In the genomic region with DNA sequence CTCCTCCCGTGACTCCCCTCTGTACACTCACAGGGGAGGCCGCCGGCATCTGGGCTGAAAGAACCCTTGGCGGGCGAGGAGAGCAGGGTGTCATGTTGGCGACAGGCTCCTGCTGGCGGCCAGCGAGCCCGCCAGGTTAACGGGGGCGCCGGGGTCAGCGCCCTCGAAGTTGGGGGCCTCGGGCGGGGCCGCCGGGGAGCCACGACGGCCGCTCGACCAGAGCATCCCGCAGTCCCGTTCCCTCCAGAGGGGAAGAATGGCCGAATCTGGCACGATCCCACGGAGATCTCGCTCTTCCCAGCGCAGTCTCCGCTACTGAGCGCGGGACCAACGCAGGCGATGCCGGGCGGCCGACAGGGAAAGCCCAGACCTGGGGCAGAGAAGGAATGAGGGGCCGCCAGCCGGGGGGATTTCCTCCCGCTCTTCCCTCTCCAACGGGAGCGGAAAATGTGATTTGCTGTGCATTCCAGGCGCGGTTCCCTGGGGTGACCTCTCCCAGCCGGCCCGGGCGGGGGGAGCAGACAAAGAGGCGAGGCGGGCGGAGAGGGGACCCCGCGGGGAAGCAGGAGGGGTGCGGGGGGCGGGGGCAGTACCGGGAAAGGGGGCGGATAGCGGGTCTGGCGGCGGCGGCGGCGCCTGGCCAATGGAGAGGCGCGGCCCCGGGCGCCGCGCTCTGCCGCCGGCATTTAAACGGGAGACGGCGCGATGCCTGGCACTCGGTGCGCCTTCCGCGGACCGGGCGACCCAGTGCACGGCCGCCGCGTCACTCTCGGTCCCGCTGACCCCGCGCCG, we compare ENCODE assay signal across 8 cellular contexts. TPM values are rescaled to one million over a fixed set of nuclear protein-coding genes. Genes with fewer than 3 reads are reported as not detected.
DNase-seq lines count a peak whose midpoint lies in the region; ATAC-seq, FAIRE-seq and TF ChIP-seq lines count a peak whose summit lies in the region.

A gene (plus strand): TSS at position 715 of the 792 bp plus-strand sequence. CDS start 12,687 bp downstream, outside the sequence.

- DNase-seq in amygdala (lab: John Stamatoyannopoulos, UW) (peak in 33 of 56 donors; percentile 5 to 69 (median 29)), keratinocyte (ENCODE audit: low read depth, low spot score) (no peak), small intestine (no peak)
- no peak for DNase-seq in effector CD4-positive, alpha-beta T cell

- H3K4me3 ChIP-seq in HEK293 (ENCODE audit: low read depth, low read length) (peak within 1 kb of the TSS; percentile 29), keratinocyte (ENCODE audit: control insufficient read depth in 2 of 3, extremely low read depth in 1 of 3, insufficient read depth in 2 of 3, low read depth in 1 of 3, low read length in 3 of 3) (peak within 1 kb of the TSS; percentile 20 to 53 (median 30)), small intestine (ENCODE audit: low read depth in 1 of 2, low read length in 2 of 2) (peak within 1 kb of the TSS; percentile 13 to 36)

- TF ChIP-seq CTCF in HEK293 (tag by site-specific recombination; IDR thresholded peaks at IDR 0.05) (no peak), keratinocyte (optimal IDR thresholded peaks at IDR 0.05 in 1 of 3, IDR thresholded peaks at IDR 0.05 in 1 of 3, conservative IDR thresholded peaks at IDR 0.05 in 1 of 3; ENCODE audit: extremely low read depth in 1 of 3, insufficient read depth in 2 of 3, low read length in 3 of 3) (no peak)

- POLR2A ChIA-PET in HEK293 (lab: Yijun Ruan, JAX): no interaction called here

- no peak within 1 kb of the TSS; the same call in 1 of the 2 replicates for H3K27ac ChIP-seq in HEK293 (ENCODE audit: extremely low read depth, low read depth, low read length)
- H3K27ac ChIP-seq in keratinocyte (ENCODE audit: control insufficient read depth, insufficient read depth, low read length): no peak within 1 kb of the TSS
- H3K27ac ChIP-seq in small intestine (ENCODE audit: low read depth in 1 of 2, low read length in 1 of 2): peak within 1 kb of the TSS in 1 of 2 donors; percentile 79

- no peaks in the 10 kb centered on the region for H4K20me1 ChIP-seq in keratinocyte (ENCODE audit: control insufficient read depth, extremely low read depth, insufficient read depth, low read length)

- ATAC-seq in GM21390 (IDR thresholded peaks at IDR 0.05; ENCODE audit: unreplicated experiment) (no peak), GM19023 (IDR thresholded peaks at IDR 0.05; ENCODE audit: unreplicated experiment) (no peak), HG03354 (IDR thresholded peaks at IDR 0.05; ENCODE audit: poor library complexity, severe bottlenecking, unreplicated experiment) (no peak)

- H3K27me3 ChIP-seq in keratinocyte (ENCODE audit: control insufficient read depth, extremely low read depth, insufficient read depth, low read length) (peaks cover 70% of the 10 kb centered on the region), small intestine (ENCODE audit: control insufficient read depth in 2 of 2, insufficient read depth in 2 of 2, low read length in 2 of 2) (peaks cover 14 to 32% of the 10 kb centered on the region in 2 donors)

- FAIRE-seq in keratinocyte (lab: Jason Lieb, UNC): no peak
- FAIRE-seq in small intestine (lab: Jason Lieb, UNC): no peak

- H3K4me1 ChIP-seq in HEK293 (ENCODE audit: control insufficient read depth, insufficient read depth, low read length): peaks cover 2% of the 10 kb centered on the region; the same call in 1 of the 2 replicates
- peaks cover 9% of the 10 kb centered on the region for H3K4me1 ChIP-seq in keratinocyte (ENCODE audit: control insufficient read depth, extremely low read depth, insufficient read depth, low read length)
- peaks cover 0 to 3% of the 10 kb centered on the region in 2 donors for H3K4me1 ChIP-seq in small intestine (ENCODE audit: control insufficient read depth in 2 of 2, insufficient read depth in 1 of 2, low read depth in 1 of 2, low read length in 1 of 2)

- dilution Hi-C loops in keratinocyte (cut with MboI; ENCODE audit: extremely low pct_ligation_motif_present, low sequenced_read_pairs): no loop called here

- peak within 1 kb of the TSS; percentile 78 for H3K4me2 ChIP-seq in keratinocyte (ENCODE audit: control insufficient read depth, extremely low read depth, insufficient read depth, low read depth, low read length)

- no peaks in the 10 kb centered on the region for H3K9me1 ChIP-seq in keratinocyte (ENCODE audit: control insufficient read depth, extremely low read depth, insufficient read depth, low read length)

- no peak within 1 kb of the TSS for H3K9ac ChIP-seq in keratinocyte (ENCODE audit: control insufficient read depth, extremely low read depth, insufficient read depth, low read length)

- H3K79me2 ChIP-seq in keratinocyte (ENCODE audit: control insufficient read depth, insufficient read depth, low read length): no peaks in the 10 kb centered on the region

- 2 to 4% (median 3%) methylated on average over 57 to 89 of the region's 89 CpGs for WGBS in small intestine, 3 donors

- peak within 1 kb of the TSS; percentile 53 for H2AFZ ChIP-seq in keratinocyte (ENCODE audit: control insufficient read depth, low read length)

- CTCF ChIA-PET in HEK293 (lab: Yijun Ruan, JAX): interaction anchor here (0.7 kb wide), 1 partner anchor 119 kb away, joined by 4 read pairs; no protein-coding TSS in a partner anchor

- H3K36me3 ChIP-seq in HEK293 (ENCODE audit: control insufficient read depth in 2 of 2, insufficient read depth in 1 of 2, low read length in 2 of 2) (no peaks in the 10 kb centered on the region), keratinocyte (ENCODE audit: control insufficient read depth in 2 of 2, extremely low read depth in 1 of 2, insufficient read depth in 2 of 2, low read length in 2 of 2) (no peaks in the 10 kb centered on the region), small intestine (ENCODE audit: control insufficient read depth in 2 of 2, insufficient read depth in 2 of 2, low read length in 2 of 2) (no peaks in the 10 kb centered on the region)

- no peaks in the 10 kb centered on the region for H3K9me3 ChIP-seq in HEK293 (ENCODE audit: control insufficient read depth, insufficient read depth, low read depth, low read length)
- H3K9me3 ChIP-seq in keratinocyte (ENCODE audit: control insufficient read depth, low read depth, low read length): no peaks in the 10 kb centered on the region
- H3K9me3 ChIP-seq in small intestine (ENCODE audit: control insufficient read depth, low read depth): no peaks in the 10 kb centered on the region

TF ChIP-seq in HEK293, 187 proteins besides CTCF, POLR2A, EP300 and RAD21 (continues in another document):
- TF ChIP-seq REPIN1 (tag by site-specific recombination; IDR thresholded peaks at IDR 0.05; ENCODE audit: low read depth) (no peak), ZNF391 (tag by site-specific recombination; IDR thresholded peaks at IDR 0.05; ENCODE audit: borderline replicate concordance, low read depth) (no peak), ZBTB17 (tag by site-specific recombination; IDR thresholded peaks at IDR 0.05) (no peak), ZNF768 (tag by site-specific recombination; IDR thresholded peaks at IDR 0.05) (no peak), FEZF1 (tag by site-specific recombination; IDR thresholded peaks at IDR 0.05) (no peak), KLF7 (tag by site-specific recombination; IDR thresholded peaks at IDR 0.05; ENCODE audit: borderline replicate concordance) (no peak), ZNF830 (tag by site-specific recombination; IDR thresholded peaks at IDR 0.05; ENCODE audit: low read depth) (no peak), ZNF747 (tag by site-specific recombination; IDR thresholded peaks at IDR 0.05) (no peak), ZFHX2 (tag by site-specific recombination; conservative IDR thresholded peaks at IDR 0.05) (no peak)
- TF ChIP-seq, protein P1, sequence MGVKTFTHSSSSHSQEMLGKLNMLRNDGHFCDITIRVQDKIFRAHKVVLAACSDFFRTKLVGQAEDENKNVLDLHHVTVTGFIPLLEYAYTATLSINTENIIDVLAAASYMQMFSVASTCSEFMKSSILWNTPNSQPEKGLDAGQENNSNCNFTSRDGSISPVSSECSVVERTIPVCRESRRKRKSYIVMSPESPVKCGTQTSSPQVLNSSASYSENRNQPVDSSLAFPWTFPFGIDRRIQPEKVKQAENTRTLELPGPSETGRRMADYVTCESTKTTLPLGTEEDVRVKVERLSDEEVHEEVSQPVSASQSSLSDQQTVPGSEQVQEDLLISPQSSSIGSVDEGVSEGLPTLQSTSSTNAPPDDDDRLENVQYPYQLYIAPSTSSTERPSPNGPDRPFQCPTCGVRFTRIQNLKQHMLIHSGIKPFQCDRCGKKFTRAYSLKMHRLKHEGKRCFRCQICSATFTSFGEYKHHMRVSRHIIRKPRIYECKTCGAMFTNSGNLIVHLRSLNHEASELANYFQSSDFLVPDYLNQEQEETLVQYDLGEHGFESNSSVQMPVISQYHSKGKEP (tag by site-specific recombination; IDR thresholded peaks at IDR 0.05): no peak

RNA-seq across cellular contexts. Expression of the gene that starts here (rescaled TPM):
- polyA plus RNA-seq in keratinocyte: 0.02 to 0.04 TPM in 2 of 3 replicates, not detected in the other
- 0.10 TPM for polyA plus RNA-seq in keratinocyte (2011; ENCODE audit: low read depth)
- polyA plus RNA-seq in keratinocyte (2011; cell fraction: cytosol; rRNA removed): under 0.01 and 0.02 TPM in 2 replicates
- polyA plus RNA-seq in keratinocyte (2011; cell fraction: nucleus; rRNA removed): 0.04 and 0.09 TPM in 2 replicates
- 0.01 TPM in 1 of 2 replicates, not detected in the other for polyA plus RNA-seq in keratinocyte (2012; ENCODE audit: low replicate concordance)
- polyA minus RNA-seq in keratinocyte: 0.62 TPM in 1 of 3 replicates, not detected in the others
- polyA minus RNA-seq in keratinocyte (2011; cell fraction: cytosol; rRNA and poly(A)+ RNA removed): not detected
- not detected in 2 replicates for polyA minus RNA-seq in keratinocyte (2011; cell fraction: nucleus; rRNA and poly(A)+ RNA removed)
- 10 to 100 TPM in 1 of 3 donors, under 1 TPM in 2; 0.22 to 39.6 (median 0.54) TPM for polyA plus RNA-seq in small intestine

Comparison
In these comparisons a context has a peak if more than half of its experiments do, and no peak if none do; other contexts are left out.
1. DNase-seq: peak in amygdala (33 of 56); none in keratinocyte (single experiment), small intestine (single experiment) and effector CD4-positive, alpha-beta T cell (single experiment).
2. Peak in every context shown above with its lines, with median percentiles within 50 percentile points of each other: H3K4me3 ChIP-seq.